9 cellular contexts compared by ENCODE assay signal in the genomic region with DNA sequence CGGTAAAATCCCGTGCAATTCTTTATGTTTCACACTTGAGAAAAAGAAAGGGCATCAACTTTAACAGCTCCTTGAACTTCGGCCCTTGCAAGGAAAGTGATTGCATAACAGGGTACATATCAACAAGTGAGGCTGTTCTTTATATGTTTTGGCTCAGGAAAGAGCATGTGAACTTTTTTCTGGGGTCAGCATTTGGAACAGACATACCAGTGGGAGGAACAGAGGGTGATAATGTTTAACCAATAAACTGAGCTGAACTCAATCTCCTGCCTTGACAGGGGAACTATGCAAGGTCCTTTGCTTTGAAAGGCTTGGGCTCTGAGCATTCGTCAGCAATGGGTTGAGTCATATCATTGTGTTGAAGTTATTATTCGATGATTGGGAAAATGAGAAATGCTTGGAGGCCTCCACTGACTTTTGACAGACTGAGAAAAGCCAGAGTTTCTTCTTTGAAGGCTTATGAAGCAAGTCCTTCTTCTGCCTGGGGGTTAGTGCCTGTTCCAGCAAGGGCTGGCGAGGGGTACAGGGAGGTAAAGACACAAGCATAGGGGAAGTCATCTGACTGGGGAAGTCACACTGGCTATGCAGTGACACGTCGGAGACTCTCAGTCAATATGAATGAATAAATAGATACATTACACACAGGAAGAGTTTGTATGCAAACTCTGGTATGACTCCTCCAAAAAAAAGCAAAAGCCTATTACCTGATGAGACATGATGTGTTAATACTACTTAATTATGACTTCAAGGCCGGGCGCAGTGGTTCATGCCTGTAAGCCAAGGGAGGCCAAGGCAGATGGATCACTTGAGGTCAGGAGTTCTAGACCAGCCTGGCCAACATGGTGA. TPM values are rescaled to one million over a fixed set of nuclear protein-coding genes. Genes with fewer than 3 reads are reported as not detected.
DNase-seq lines count a peak whose midpoint lies in the region; ATAC-seq lines count a peak whose summit lies in the region.
"Had no signal": no experiment of that assay in that cellular context is flagged by ENCODE, and none has a peak within 500 bp of the region (broad histone marks: within the 10 kb centered on the region; RNA-seq: fewer than 3 reads in every experiment).

No MANE protein-coding gene starts in this region.

- H3K36me3 Mint-ChIP-seq in activated CD4-positive, alpha-beta T cell treated with anti-CD3 and anti-CD28 coated beads, Interleukin-2, amount 10 ng/mL, durations not matched to agents 7 days and 5 days (ENCODE audit: low read depth), result no peaks in the 10 kb centered on the region
- H3K36me3 Mint-ChIP-seq in activated CD4-positive, alpha-beta T cell treated with anti-CD3 and anti-CD28 coated beads for 36 hours (ENCODE audit: low read depth), result no peaks in the 10 kb centered on the region

- no peak overlapping the region for H3K4me3 Mint-ChIP-seq in activated CD4-positive, alpha-beta T cell treated with anti-CD3 and anti-CD28 coated beads, Interleukin-2, amount 10 ng/mL, durations not matched to agents 7 days and 5 days
- H3K4me3 Mint-ChIP-seq in activated CD4-positive, alpha-beta T cell treated with anti-CD3 and anti-CD28 coated beads for 36 hours, result no peak overlapping the region

- no peaks in the 10 kb centered on the region for H3K4me1 Mint-ChIP-seq in activated CD4-positive, alpha-beta T cell treated with anti-CD3 and anti-CD28 coated beads, Interleukin-2, amount 10 ng/mL, durations not matched to agents 7 days and 5 days
- H3K4me1 Mint-ChIP-seq in activated CD4-positive, alpha-beta T cell treated with anti-CD3 and anti-CD28 coated beads for 36 hours, result no peaks in the 10 kb centered on the region

- H3K36me3 ChIP-seq in mucosa of rectum (ENCODE audit: control insufficient read depth in 2 of 2, insufficient read depth in 2 of 2, low read length in 2 of 2) (no peaks in the 10 kb centered on the region), aorta (ENCODE audit: control insufficient read depth in 1 of 2, insufficient read depth in 2 of 2, low read length in 1 of 2) (no peaks in the 10 kb centered on the region), H7 (replicated peaks; ENCODE audit: control insufficient read depth, insufficient read depth, low read length) (no peaks in the 10 kb centered on the region)

- H3K27ac ChIP-seq in mucosa of rectum (ENCODE audit: low read depth in 2 of 2, low read length in 2 of 2) (peak overlapping the region; percentile 72 to 77), aorta (ENCODE audit: low read depth in 1 of 2, low read length in 2 of 2) (no peak overlapping the region)

- peak; percentile 22 for DNase-seq in SIG-M5 treated with dmso at 0.1 percent for 504 hours (lab: John Stamatoyannopoulos, UW; ENCODE audit: unreplicated experiment)
- no peak for DNase-seq in SIG-M5 (lab: John Stamatoyannopoulos, UW)
- DNase-seq in aorta, result no peak
- no peak for DNase-seq in H7
- DNase-seq in activated CD4-positive, alpha-beta T cell treated with anti-CD3 and anti-CD28 coated beads, Interleukin-2, amount 10 ng/mL, durations not matched to agents 7 days and 5 days, result no peak
- DNase-seq in activated CD4-positive, alpha-beta T cell treated with anti-CD3 and anti-CD28 coated beads for 36 hours, result no peak
- DNase-seq: NCI-H524 had no signal

- H3K4me1 ChIP-seq in mucosa of rectum (ENCODE audit: control insufficient read depth in 2 of 2, insufficient read depth in 2 of 2, low read length in 2 of 2), result peaks cover 9 to 19% of the 10 kb centered on the region in 2 donors
- H3K4me1 ChIP-seq in aorta (ENCODE audit: control insufficient read depth in 1 of 2, insufficient read depth in 2 of 2, low read length in 2 of 2), result no peaks in the 10 kb centered on the region

- H3K9me3 ChIP-seq in mucosa of rectum (ENCODE audit: control insufficient read depth in 2 of 2, low read length in 2 of 2), result no peaks in the 10 kb centered on the region
- H3K9me3 ChIP-seq in aorta (ENCODE audit: control insufficient read depth, low read length), result no peaks in the 10 kb centered on the region

- peak overlapping the region in 1 of 2 donors; percentile 40 for H3K9ac ChIP-seq in mucosa of rectum (ENCODE audit: low read depth in 1 of 2, low read length in 2 of 2)

- peaks cover 11% of the 10 kb centered on the region for H3K27me3 Mint-ChIP-seq in activated CD4-positive, alpha-beta T cell treated with anti-CD3 and anti-CD28 coated beads, Interleukin-2, amount 10 ng/mL, durations not matched to agents 7 days and 5 days
- peaks cover 3% of the 10 kb centered on the region for H3K27me3 Mint-ChIP-seq in activated CD4-positive, alpha-beta T cell treated with anti-CD3 and anti-CD28 coated beads for 36 hours

- CTCF ChIA-PET in activated CD4-positive, alpha-beta T cell treated with anti-CD3 and anti-CD28 coated beads, Interleukin-2, amount 10 ng/mL, durations not matched to agents 7 days and 5 days (lab: Charles Lee), result no interaction called here
- CTCF ChIA-PET in activated CD4-positive, alpha-beta T cell treated with anti-CD3 and anti-CD28 coated beads for 36 hours (lab: Charles Lee), result interaction anchor here (0.7 kb wide), 1 partner anchor 95 kb away, joined by 3 read pairs; no protein-coding TSS in a partner anchor

- intact Hi-C loops in aorta (cut with DNase I), result no loop called here
- intact Hi-C loops in activated CD4-positive, alpha-beta T cell treated with anti-CD3 and anti-CD28 coated beads for 36 hours (cut with DNase I, micrococcal nuclease), result no loop called here

- WGBS in aorta, 2 donors, result 39 to 44% methylated on average over 10 of the region's 10 CpGs

- no peak overlapping the region for H3K27ac Mint-ChIP-seq in activated CD4-positive, alpha-beta T cell treated with anti-CD3 and anti-CD28 coated beads, Interleukin-2, amount 10 ng/mL, durations not matched to agents 7 days and 5 days
- H3K27ac Mint-ChIP-seq in activated CD4-positive, alpha-beta T cell treated with anti-CD3 and anti-CD28 coated beads for 36 hours, result no peak overlapping the region

- H3K4me3 ChIP-seq in mucosa of rectum (ENCODE audit: low read length in 2 of 2) (peak overlapping the region in 1 of 2 donors; percentile 2), aorta (ENCODE audit: low read length in 2 of 2) (no peak overlapping the region), H7 (ENCODE audit: insufficient read depth, low read depth, low read length) (no peak overlapping the region)

- no peaks in the 10 kb centered on the region for H3K9me3 Mint-ChIP-seq in activated CD4-positive, alpha-beta T cell treated with anti-CD3 and anti-CD28 coated beads, Interleukin-2, amount 10 ng/mL, durations not matched to agents 7 days and 5 days
- H3K9me3 Mint-ChIP-seq in activated CD4-positive, alpha-beta T cell treated with anti-CD3 and anti-CD28 coated beads for 36 hours (ENCODE audit: low read depth), result no peaks in the 10 kb centered on the region

- ATAC-seq in esophagus mucosa (peak; percentile 97), aorta (ENCODE audit: low FRiP score) (peak; percentile 87)
- no peak for ATAC-seq in activated CD4-positive, alpha-beta T cell treated with anti-CD3 and anti-CD28 coated beads for 36 hours

- POLR2A ChIA-PET in activated CD4-positive, alpha-beta T cell treated with anti-CD3 and anti-CD28 coated beads, Interleukin-2, amount 10 ng/mL, durations not matched to agents 7 days and 5 days (lab: Charles Lee), result no interaction called here
- POLR2A ChIA-PET in activated CD4-positive, alpha-beta T cell treated with anti-CD3 and anti-CD28 coated beads for 36 hours (lab: Charles Lee), result no interaction called here

- no peaks in the 10 kb centered on the region for H3K27me3 ChIP-seq in mucosa of rectum (ENCODE audit: control insufficient read depth in 2 of 2, insufficient read depth in 2 of 2, low read length in 2 of 2)
- H3K27me3 ChIP-seq in aorta (ENCODE audit: control insufficient read depth in 1 of 2, insufficient read depth in 2 of 2, low read length in 1 of 2), result no peaks in the 10 kb centered on the region
- H3K27me3 ChIP-seq in H7 (ENCODE audit: control insufficient read depth, insufficient read depth, low read length), result no peaks in the 10 kb centered on the region

RNA-seq across cellular contexts. Expression of a gene that starts 57.2 kb away (rescaled TPM):
- total RNA-seq in esophagus mucosa, result 74.4 TPM
- total RNA-seq in aorta, result 10 to 100 TPM; 33.2 to 41.6 TPM
- polyA plus RNA-seq in aorta, result 100 to 1,000 TPM in 1 of 2 donors, 10 to 100 TPM in 1; 92.8 to 276 TPM
- 104 and 130 TPM in 2 replicates for total RNA-seq in H7 (2014; rRNA removed; shearing (Covaris generic))
- total RNA-seq in activated CD4-positive, alpha-beta T cell treated with anti-CD3 and anti-CD28 coated beads, Interleukin-2, amount 10 ng/mL, durations not matched to agents 7 days and 5 days, result 10 to 100 TPM; 30.6 to 32.3 TPM
- total RNA-seq in activated CD4-positive, alpha-beta T cell treated with anti-CD3 and anti-CD28 coated beads for 36 hours, result 10 to 100 TPM; 53.1 to 61.4 TPM

Comparison
In these comparisons a context has a peak if more than half of its experiments do, and no peak if none do; other contexts are left out.
1. H3K27ac ChIP-seq: peak in mucosa of rectum (2 of 2); none in aorta (0 of 2).